Comparison of ENCODE assay signal across 1 cellular context in the genomic region with DNA sequence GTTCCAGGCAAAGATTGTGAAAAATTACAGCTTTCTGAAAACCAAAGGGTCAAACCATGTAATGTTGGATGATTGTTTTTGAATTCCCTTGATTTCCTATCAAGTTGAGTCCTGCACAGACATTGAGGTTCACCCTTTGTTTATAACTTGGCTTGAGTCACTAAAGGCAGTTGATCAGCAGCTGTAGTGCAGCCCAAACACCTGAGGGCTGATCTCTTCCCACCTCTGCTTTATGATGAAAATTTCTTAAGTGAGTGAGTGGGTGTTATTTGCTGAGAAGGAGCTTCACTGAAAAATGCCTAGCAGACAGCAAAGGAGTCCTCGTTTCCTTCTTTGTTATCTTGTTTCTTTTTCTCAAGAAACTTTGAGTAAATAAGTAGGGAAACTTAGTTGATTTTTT.
TF ChIP-seq lines count a peak whose summit lies in the region.

No MANE protein-coding gene starts in this region.

TF ChIP-seq in K562, 482 proteins besides CTCF, POLR2A, EP300 and RAD21 (continued from another document):
- TF ChIP-seq, protein P1, sequence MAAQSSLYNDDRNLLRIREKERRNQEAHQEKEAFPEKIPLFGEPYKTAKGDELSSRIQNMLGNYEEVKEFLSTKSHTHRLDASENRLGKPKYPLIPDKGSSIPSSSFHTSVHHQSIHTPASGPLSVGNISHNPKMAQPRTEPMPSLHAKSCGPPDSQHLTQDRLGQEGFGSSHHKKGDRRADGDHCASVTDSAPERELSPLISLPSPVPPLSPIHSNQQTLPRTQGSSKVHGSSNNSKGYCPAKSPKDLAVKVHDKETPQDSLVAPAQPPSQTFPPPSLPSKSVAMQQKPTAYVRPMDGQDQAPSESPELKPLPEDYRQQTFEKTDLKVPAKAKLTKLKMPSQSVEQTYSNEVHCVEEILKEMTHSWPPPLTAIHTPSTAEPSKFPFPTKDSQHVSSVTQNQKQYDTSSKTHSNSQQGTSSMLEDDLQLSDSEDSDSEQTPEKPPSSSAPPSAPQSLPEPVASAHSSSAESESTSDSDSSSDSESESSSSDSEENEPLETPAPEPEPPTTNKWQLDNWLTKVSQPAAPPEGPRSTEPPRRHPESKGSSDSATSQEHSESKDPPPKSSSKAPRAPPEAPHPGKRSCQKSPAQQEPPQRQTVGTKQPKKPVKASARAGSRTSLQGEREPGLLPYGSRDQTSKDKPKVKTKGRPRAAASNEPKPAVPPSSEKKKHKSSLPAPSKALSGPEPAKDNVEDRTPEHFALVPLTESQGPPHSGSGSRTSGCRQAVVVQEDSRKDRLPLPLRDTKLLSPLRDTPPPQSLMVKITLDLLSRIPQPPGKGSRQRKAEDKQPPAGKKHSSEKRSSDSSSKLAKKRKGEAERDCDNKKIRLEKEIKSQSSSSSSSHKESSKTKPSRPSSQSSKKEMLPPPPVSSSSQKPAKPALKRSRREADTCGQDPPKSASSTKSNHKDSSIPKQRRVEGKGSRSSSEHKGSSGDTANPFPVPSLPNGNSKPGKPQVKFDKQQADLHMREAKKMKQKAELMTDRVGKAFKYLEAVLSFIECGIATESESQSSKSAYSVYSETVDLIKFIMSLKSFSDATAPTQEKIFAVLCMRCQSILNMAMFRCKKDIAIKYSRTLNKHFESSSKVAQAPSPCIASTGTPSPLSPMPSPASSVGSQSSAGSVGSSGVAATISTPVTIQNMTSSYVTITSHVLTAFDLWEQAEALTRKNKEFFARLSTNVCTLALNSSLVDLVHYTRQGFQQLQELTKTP (IDR thresholded peaks at IDR 0.05; ENCODE audit: low read depth in 1 of 2, partially characterized antibody in 2 of 2) = no peak
- TF ChIP-seq BACH1 (tag; IDR thresholded peaks at IDR 0.05) (no peak), XRCC5 (IDR thresholded peaks at IDR 0.05; ENCODE audit: low read depth, low read length) (no peak), PKNOX1 (IDR thresholded peaks at IDR 0.05) (no peak), SMAD4 (CRISPR knock-in tag; conservative IDR thresholded peaks at IDR 0.05) (no peak), LEF1 (IDR thresholded peaks at IDR 0.05) (no peak), ZNF699 (CRISPR knock-in tag; IDR thresholded peaks at IDR 0.05; ENCODE audit: insufficient replicate concordance) (no peak), ZZZ3 (IDR thresholded peaks at IDR 0.05) (no peak), KDM2B (CRISPR knock-in tag; IDR thresholded peaks at IDR 0.05) (no peak), CBFA2T3 (IDR thresholded peaks at IDR 0.05) (no peak), CSDE1 (IDR thresholded peaks at IDR 0.05) (no peak), CEBPB (tag; IDR thresholded peaks at IDR 0.05) (no peak), SNRNP70 (optimal IDR thresholded peaks at IDR 0.05; ENCODE audit: low read depth, low read length) (no peak)
- TF ChIP-seq, protein P2, sequence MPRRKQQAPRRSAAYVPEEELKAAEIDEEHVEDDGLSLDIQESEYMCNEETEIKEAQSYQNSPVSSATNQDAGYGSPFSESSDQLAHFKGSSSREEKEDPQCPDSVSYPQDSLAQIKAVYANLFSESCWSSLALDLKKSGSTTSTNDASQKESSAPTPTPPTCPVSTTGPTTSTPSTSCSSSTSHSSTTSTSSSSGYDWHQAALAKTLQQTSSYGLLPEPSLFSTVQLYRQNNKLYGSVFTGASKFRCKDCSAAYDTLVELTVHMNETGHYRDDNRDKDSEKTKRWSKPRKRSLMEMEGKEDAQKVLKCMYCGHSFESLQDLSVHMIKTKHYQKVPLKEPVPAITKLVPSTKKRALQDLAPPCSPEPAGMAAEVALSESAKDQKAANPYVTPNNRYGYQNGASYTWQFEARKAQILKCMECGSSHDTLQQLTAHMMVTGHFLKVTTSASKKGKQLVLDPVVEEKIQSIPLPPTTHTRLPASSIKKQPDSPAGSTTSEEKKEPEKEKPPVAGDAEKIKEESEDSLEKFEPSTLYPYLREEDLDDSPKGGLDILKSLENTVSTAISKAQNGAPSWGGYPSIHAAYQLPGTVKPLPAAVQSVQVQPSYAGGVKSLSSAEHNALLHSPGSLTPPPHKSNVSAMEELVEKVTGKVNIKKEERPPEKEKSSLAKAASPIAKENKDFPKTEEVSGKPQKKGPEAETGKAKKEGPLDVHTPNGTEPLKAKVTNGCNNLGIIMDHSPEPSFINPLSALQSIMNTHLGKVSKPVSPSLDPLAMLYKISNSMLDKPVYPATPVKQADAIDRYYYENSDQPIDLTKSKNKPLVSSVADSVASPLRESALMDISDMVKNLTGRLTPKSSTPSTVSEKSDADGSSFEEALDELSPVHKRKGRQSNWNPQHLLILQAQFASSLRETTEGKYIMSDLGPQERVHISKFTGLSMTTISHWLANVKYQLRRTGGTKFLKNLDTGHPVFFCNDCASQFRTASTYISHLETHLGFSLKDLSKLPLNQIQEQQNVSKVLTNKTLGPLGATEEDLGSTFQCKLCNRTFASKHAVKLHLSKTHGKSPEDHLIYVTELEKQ (CRISPR knock-in tag; IDR thresholded peaks at IDR 0.05) = no peak
- TF ChIP-seq, protein P3, sequence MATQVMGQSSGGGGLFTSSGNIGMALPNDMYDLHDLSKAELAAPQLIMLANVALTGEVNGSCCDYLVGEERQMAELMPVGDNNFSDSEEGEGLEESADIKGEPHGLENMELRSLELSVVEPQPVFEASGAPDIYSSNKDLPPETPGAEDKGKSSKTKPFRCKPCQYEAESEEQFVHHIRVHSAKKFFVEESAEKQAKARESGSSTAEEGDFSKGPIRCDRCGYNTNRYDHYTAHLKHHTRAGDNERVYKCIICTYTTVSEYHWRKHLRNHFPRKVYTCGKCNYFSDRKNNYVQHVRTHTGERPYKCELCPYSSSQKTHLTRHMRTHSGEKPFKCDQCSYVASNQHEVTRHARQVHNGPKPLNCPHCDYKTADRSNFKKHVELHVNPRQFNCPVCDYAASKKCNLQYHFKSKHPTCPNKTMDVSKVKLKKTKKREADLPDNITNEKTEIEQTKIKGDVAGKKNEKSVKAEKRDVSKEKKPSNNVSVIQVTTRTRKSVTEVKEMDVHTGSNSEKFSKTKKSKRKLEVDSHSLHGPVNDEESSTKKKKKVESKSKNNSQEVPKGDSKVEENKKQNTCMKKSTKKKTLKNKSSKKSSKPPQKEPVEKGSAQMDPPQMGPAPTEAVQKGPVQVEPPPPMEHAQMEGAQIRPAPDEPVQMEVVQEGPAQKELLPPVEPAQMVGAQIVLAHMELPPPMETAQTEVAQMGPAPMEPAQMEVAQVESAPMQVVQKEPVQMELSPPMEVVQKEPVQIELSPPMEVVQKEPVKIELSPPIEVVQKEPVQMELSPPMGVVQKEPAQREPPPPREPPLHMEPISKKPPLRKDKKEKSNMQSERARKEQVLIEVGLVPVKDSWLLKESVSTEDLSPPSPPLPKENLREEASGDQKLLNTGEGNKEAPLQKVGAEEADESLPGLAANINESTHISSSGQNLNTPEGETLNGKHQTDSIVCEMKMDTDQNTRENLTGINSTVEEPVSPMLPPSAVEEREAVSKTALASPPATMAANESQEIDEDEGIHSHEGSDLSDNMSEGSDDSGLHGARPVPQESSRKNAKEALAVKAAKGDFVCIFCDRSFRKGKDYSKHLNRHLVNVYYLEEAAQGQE (CRISPR knock-in tag; IDR thresholded peaks at IDR 0.05; ENCODE audit: low read depth) = no peak
- TF ChIP-seq, protein P4, sequence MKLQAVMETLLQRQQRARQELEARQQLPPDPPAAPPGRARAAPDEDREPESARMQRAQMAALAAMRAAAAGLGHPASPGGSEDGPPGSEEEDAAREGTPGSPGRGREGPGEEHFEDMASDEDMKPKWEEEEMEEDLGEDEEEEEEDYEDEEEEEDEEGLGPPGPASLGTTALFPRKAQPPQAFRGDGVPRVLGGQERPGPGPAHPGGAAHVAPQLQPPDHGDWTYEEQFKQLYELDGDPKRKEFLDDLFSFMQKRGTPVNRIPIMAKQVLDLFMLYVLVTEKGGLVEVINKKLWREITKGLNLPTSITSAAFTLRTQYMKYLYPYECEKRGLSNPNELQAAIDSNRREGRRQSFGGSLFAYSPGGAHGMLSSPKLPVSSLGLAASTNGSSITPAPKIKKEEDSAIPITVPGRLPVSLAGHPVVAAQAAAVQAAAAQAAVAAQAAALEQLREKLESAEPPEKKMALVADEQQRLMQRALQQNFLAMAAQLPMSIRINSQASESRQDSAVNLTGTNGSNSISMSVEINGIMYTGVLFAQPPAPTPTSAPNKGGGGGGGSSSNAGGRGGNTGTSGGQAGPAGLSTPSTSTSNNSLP (IDR thresholded peaks at IDR 0.05; ENCODE audit: borderline replicate concordance, low read depth, low read length) = no peak
- TF ChIP-seq, protein P5, sequence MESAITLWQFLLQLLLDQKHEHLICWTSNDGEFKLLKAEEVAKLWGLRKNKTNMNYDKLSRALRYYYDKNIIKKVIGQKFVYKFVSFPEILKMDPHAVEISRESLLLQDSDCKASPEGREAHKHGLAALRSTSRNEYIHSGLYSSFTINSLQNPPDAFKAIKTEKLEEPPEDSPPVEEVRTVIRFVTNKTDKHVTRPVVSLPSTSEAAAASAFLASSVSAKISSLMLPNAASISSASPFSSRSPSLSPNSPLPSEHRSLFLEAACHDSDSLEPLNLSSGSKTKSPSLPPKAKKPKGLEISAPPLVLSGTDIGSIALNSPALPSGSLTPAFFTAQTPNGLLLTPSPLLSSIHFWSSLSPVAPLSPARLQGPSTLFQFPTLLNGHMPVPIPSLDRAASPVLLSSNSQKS (CRISPR knock-in tag; IDR thresholded peaks at IDR 0.05) = no peak
